ENCODE assay signal across 36 cellular contexts in genomic region chr1:29964718-29965533, GRCh38.
A peak's percentile ranks its signal among the peaks of the same experiment; 100 is the strongest.
DNase-seq lines count a peak whose midpoint lies in the region; ATAC-seq and TF ChIP-seq lines count a peak whose summit lies in the region.
"Had no signal": no experiment of that assay in that cellular context is flagged by ENCODE, and none has a peak within 500 bp of the region (broad histone marks: within the 10 kb centered on the region; RNA-seq: fewer than 3 reads in every experiment).

No MANE protein-coding gene starts in this region.

- no peak overlapping the region for H3K9ac ChIP-seq in endodermal cell (ENCODE audit: extremely low read depth, low read length, poor library complexity, severe bottlenecking)
- H3K9ac ChIP-seq: KMS-11, parathyroid adenoma had no signal

- H3K27ac Mint-ChIP-seq in endodermal cell, result no peak overlapping the region
- H3K27ac Mint-ChIP-seq in activated T-helper 17 cell treated with anti-CD3 and anti-CD28 coated beads, Interleukin-2, amount 50 U/mL, for 72 hours, result no peak overlapping the region
- H3K27ac Mint-ChIP-seq: activated CD4-positive, alpha-beta T cell treated with anti-CD3 and anti-CD28 coated beads, Interleukin-2, amount 10 ng/mL, durations not matched to agents 7 days and 5 days; activated T-helper 1 cell treated with anti-CD3 and anti-CD28 coated beads, Interleukin-12 subunit alpha, Interleukin-12 subunit beta, Interleukin-2, Interleukin-4 antibody, amounts not matched to agents 30 ng/mL and 10 ng/mL and 1 ng/mL, durations not matched to agents 14 hours and 24 hours and 36 hours; B cell; CD8-positive, alpha-beta T cell; nephron; stimulated activated naive CD8-positive, alpha-beta T cell treated with anti-CD3 and anti-CD28 coated beads, Interleukin-15, amount 100 ng/mL, for 72 hours had no signal

- WGBS in endodermal cell (ENCODE audit: insufficient coverage in 1 of 2, insufficient read length in 1 of 2), 2 experiments, result 87 to 88% methylated on average over 10 to 18 of the region's 18 CpGs

- in situ Hi-C loops in GM13976 (cut with MboI; ENCODE audit: low sequenced_read_pairs, unreplicated experiment), result no loop called here

- H3K36me3 Mint-ChIP-seq in endodermal cell (ENCODE audit: low read depth), result no peaks in the 10 kb centered on the region
- H3K36me3 Mint-ChIP-seq in activated T-helper 17 cell treated with anti-CD3 and anti-CD28 coated beads, Interleukin-2, amount 50 U/mL, for 72 hours (ENCODE audit: low read depth), result no peaks in the 10 kb centered on the region
- H3K36me3 Mint-ChIP-seq: CD8-positive, alpha-beta T cell had no signal

- H3K4me3 ChIP-seq in endodermal cell (ENCODE audit: low read length), result no peak overlapping the region
- H3K4me3 ChIP-seq: breast epithelium, mucosa of descending colon, right atrium auricular region, smooth muscle cell, tibial nerve had no signal

- DNase-seq in activated CD8-positive, alpha-beta memory T cell treated with anti-CD3 and anti-CD28 coated beads for 24 hours, result peak; percentile 21
- DNase-seq in activated CD8-positive, alpha-beta memory T cell treated with anti-CD3 and anti-CD28 coated beads, Interleukin-2, amount 50 U/mL, for 4 hours, result no peak
- DNase-seq in NCI-H526 treated with DMSO at 0.1 percent for 48 hours (lab: John Stamatoyannopoulos, UW), result peak; percentile 41
- DNase-seq in endodermal cell, result peak; percentile 41
- DNase-seq in GM13976 (ENCODE audit: low spot score), result no peak
- DNase-seq in GM19240 (ENCODE audit: insufficient read length, low spot score), result no peak
- DNase-seq in activated effector memory CD4-positive, alpha-beta T cell treated with Interleukin-2 at 50 U/mL for 16 hours, result no peak
- DNase-seq: activated CD4-positive, alpha-beta T cell treated with anti-CD3 and anti-CD28 coated beads, Interleukin-2, amount 10 ng/mL, durations not matched to agents 7 days and 5 days; activated naive CD4-positive, alpha-beta T cell treated with anti-CD3 and anti-CD28 coated beads, Interleukin-2, amount 50 U/mL, for 16 hours; amniotic stem cell; DMS 273 treated with DMSO at 0.1 percent for 48 hours; effector CD8-positive, alpha-beta T cell; glutamatergic neuron; H7; MM.1S; mucosa of descending colon; NCI-H146; NCI-H226; NK-92 treated with Interleukin-12 subunit alpha and Interleukin-12 subunit beta, amount 100 ng/mL, for 24 hours; PC-3; Right ventricle myocardium superior; stimulated activated CD4-positive, alpha-beta T cell treated with anti-CD3 and anti-CD28 coated beads, Interleukin-1b, Interleukin-23, amount 100 ng/mL, for 48 hours; stimulated activated CD8-positive, alpha-beta memory T cell treated with anti-CD3 and anti-CD28 coated beads, Interleukin-4, amount 100 ng/mL, for 48 hours; stimulated activated naive CD8-positive, alpha-beta T cell treated with anti-CD3 and anti-CD28 coated beads, Interleukin-15, amount 100 ng/mL, for 72 hours; WERI-Rb-1 had no signal

- ATAC-seq in activated T-helper 17 cell treated with anti-CD3 and anti-CD28 coated beads, Interleukin-2, amount 50 U/mL, for 72 hours (replicated peaks), result no peak
- ATAC-seq: CD8-positive, alpha-beta T cell; mucosa of descending colon; PC-3; stimulated activated naive CD8-positive, alpha-beta T cell treated with anti-CD3 and anti-CD28 coated beads, Interleukin-15, amount 100 ng/mL, for 72 hours had no signal

- peaks cover 5% of the 10 kb centered on the region for H3K4me1 ChIP-seq in endodermal cell (ENCODE audit: control insufficient read depth, insufficient read depth, low read length)
- H3K4me1 ChIP-seq: breast epithelium, parathyroid adenoma, right atrium auricular region, tibial nerve had no signal

- H3K9me3 ChIP-seq in endodermal cell (ENCODE audit: control insufficient read depth, low read length), result peaks cover 4% of the 10 kb centered on the region
- H3K9me3 ChIP-seq: breast epithelium, mucosa of descending colon, right atrium auricular region had no signal

- TF ChIP-seq CTCF in endodermal cell (conservative IDR thresholded peaks at IDR 0.05), result peak; percentile 11
- TF ChIP-seq CTCF in GM13976 (IDR thresholded peaks at IDR 0.05; ENCODE audit: borderline replicate concordance, control extremely low read depth, extremely low read depth, insufficient read depth, missing control alignments), result no peak

- no peak overlapping the region for H3K4me3 Mint-ChIP-seq in endodermal cell
- no peak overlapping the region for H3K4me3 Mint-ChIP-seq in activated T-helper 17 cell treated with anti-CD3 and anti-CD28 coated beads, Interleukin-2, amount 50 U/mL, for 72 hours
- H3K4me3 Mint-ChIP-seq: activated CD4-positive, alpha-beta T cell treated with anti-CD3 and anti-CD28 coated beads, Interleukin-2, amount 10 ng/mL, durations not matched to agents 7 days and 5 days; activated T-helper 1 cell treated with anti-CD3 and anti-CD28 coated beads, Interleukin-12 subunit alpha, Interleukin-12 subunit beta, Interleukin-2, Interleukin-4 antibody, amounts not matched to agents 30 ng/mL and 10 ng/mL and 1 ng/mL, durations not matched to agents 14 hours and 24 hours and 36 hours; B cell; CD8-positive, alpha-beta T cell; nephron; stimulated activated naive CD8-positive, alpha-beta T cell treated with anti-CD3 and anti-CD28 coated beads, Interleukin-15, amount 100 ng/mL, for 72 hours had no signal

- peaks cover 4% of the 10 kb centered on the region for H3K4me1 Mint-ChIP-seq in endodermal cell
- H3K4me1 Mint-ChIP-seq in activated T-helper 17 cell treated with anti-CD3 and anti-CD28 coated beads, Interleukin-2, amount 50 U/mL, for 72 hours, result no peaks in the 10 kb centered on the region
- H3K4me1 Mint-ChIP-seq: activated CD4-positive, alpha-beta T cell treated with anti-CD3 and anti-CD28 coated beads, Interleukin-2, amount 10 ng/mL, durations not matched to agents 7 days and 5 days; B cell; nephron; stimulated activated naive CD8-positive, alpha-beta T cell treated with anti-CD3 and anti-CD28 coated beads, Interleukin-15, amount 100 ng/mL, for 72 hours had no signal

- H3K27me3 Mint-ChIP-seq in endodermal cell (ENCODE audit: insufficient read depth), result peaks cover 14% of the 10 kb centered on the region
- peaks cover 27% of the 10 kb centered on the region for H3K27me3 Mint-ChIP-seq in activated T-helper 17 cell treated with anti-CD3 and anti-CD28 coated beads, Interleukin-2, amount 50 U/mL, for 72 hours

- no peaks in the 10 kb centered on the region for H3K27me3 ChIP-seq in endodermal cell (ENCODE audit: control insufficient read depth, insufficient read depth, low read length, poor library complexity, severe bottlenecking)
- H3K27me3 ChIP-seq: right atrium auricular region, tibial nerve had no signal

- no peaks in the 10 kb centered on the region for H3K36me3 ChIP-seq in endodermal cell (ENCODE audit: control insufficient read depth, insufficient read depth, low read length)
- H3K36me3 ChIP-seq: breast epithelium, right atrium auricular region, tibial nerve, WERI-Rb-1 had no signal

- peak overlapping the region; percentile 94 for H3K27ac ChIP-seq in endodermal cell (ENCODE audit: low read depth, low read length)
- H3K27ac ChIP-seq: breast epithelium, KMS-11, parathyroid adenoma, right atrium auricular region, tibial nerve, WERI-Rb-1 had no signal

- peaks cover 4% of the 10 kb centered on the region for H3K9me3 Mint-ChIP-seq in endodermal cell
- peaks cover 4% of the 10 kb centered on the region for H3K9me3 Mint-ChIP-seq in activated T-helper 17 cell treated with anti-CD3 and anti-CD28 coated beads, Interleukin-2, amount 50 U/mL, for 72 hours
- H3K9me3 Mint-ChIP-seq: activated CD4-positive, alpha-beta T cell treated with anti-CD3 and anti-CD28 coated beads, Interleukin-2, amount 10 ng/mL, durations not matched to agents 7 days and 5 days; activated T-helper 1 cell treated with anti-CD3 and anti-CD28 coated beads, Interleukin-12 subunit alpha, Interleukin-12 subunit beta, Interleukin-2, Interleukin-4 antibody, amounts not matched to agents 30 ng/mL and 10 ng/mL and 1 ng/mL, durations not matched to agents 14 hours and 24 hours and 36 hours; CD8-positive, alpha-beta T cell; nephron; stimulated activated naive CD8-positive, alpha-beta T cell treated with anti-CD3 and anti-CD28 coated beads, Interleukin-15, amount 100 ng/mL, for 72 hours had no signal

Comparison
In these comparisons a context has a peak if more than half of its experiments do, and no peak if none do; other contexts are left out.
1. DNase-seq: peak in activated CD8-positive, alpha-beta memory T cell treated with anti-CD3 and anti-CD28 coated beads for 24 hours (single experiment), NCI-H526 treated with DMSO at 0.1 percent for 48 hours (single experiment) and endodermal cell (single experiment); none in activated CD8-positive, alpha-beta memory T cell treated with anti-CD3 and anti-CD28 coated beads, Interleukin-2, amount 50 U/mL, for 4 hours (single experiment), GM13976 (single experiment), GM19240 (single experiment) and activated effector memory CD4-positive, alpha-beta T cell treated with Interleukin-2 at 50 U/mL for 16 hours (single experiment).